ENCODE assay signal across 13 cellular contexts in the genomic region with DNA sequence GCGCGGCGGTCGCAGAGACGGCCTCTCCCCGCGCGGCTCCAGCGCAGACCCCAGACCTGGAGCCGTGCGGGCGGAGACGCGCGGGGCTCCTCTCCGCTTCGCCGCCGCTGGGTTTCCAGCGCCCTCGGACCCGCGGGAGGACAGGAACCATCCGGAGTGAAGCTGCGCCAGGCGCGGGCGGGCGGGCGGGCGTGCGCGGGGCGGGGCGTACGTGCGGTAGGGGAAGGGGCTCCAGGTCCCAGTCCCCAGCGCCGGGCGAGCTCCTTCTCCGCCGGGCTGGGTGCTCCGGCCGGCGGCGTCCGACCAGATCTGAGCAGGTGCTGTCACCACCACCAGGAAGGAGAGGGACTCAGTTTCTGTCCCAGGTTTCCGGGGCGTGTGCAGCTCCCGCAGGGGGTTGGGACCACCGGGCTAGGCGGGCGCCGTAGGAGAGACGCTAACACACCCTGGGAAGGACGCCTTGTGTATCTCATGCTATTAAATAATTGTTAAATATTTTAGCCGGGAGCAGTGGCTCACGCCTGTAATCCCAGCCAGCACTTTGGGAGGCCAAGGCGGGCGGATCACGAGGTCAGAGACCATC. TPM values are rescaled to one million over a fixed set of nuclear protein-coding genes. Genes with fewer than 3 reads are reported as not detected.
A peak's percentile ranks its signal among the peaks of the same experiment; 100 is the strongest.
DNase-seq lines count a peak whose midpoint lies in the region; ATAC-seq and TF ChIP-seq lines count a peak whose summit lies in the region.
"Had no signal": no experiment of that assay in that cellular context is flagged by ENCODE, and none has a peak within 500 bp of the region (broad histone marks: within the 10 kb centered on the region; RNA-seq: fewer than 3 reads in every experiment).

Gene CHRNA3, minus strand, starts transcription at position 158 of the 583 bp plus-strand sequence. CDS start 202 bp downstream, outside the sequence.

- in situ Hi-C loops in HAP-1 (cut with MboI; ENCODE audit: low sequenced_read_pairs): no loop called here

- H3K27me3 ChIP-seq in A673 (replicated peaks; ENCODE audit: insufficient read depth, low read depth, low read length, poor library complexity) (peaks cover 73% of the 10 kb centered on the region), HAP-1 (ENCODE audit: low read depth) (peaks cover 43% of the 10 kb centered on the region), dorsolateral prefrontal cortex (peaks cover 4 to 72% (median 54%) of the 10 kb centered on the region in 45 donors), neural cell (ENCODE audit: insufficient read depth, low read depth, low read length) (peaks cover 42% of the 10 kb centered on the region)

- intact Hi-C loops in A673 (cut with micrococcal nuclease; ENCODE audit: unreplicated experiment) (no loop called here), dorsolateral prefrontal cortex (cut with DNase I) (no loop called here)

- peak within 1 kb of the TSS; percentile 8 for H2AFZ ChIP-seq in neural cell (ENCODE audit: low read depth, low read length)

- H4K20me1 ChIP-seq in neural cell (ENCODE audit: insufficient read depth): no peaks in the 10 kb centered on the region

- DNase-seq in A673 (ENCODE audit: low spot score): no peak
- peak in 1 of 2 experiments; percentile 62 for DNase-seq in HAP-1 (ENCODE audit: low spot score in 2 of 2)
- no peak for DNase-seq in dorsolateral prefrontal cortex
- DNase-seq in dedifferentiated amniotic fluid mesenchymal stem cell (ENCODE audit: extremely low spot score): no peak
- no peak for DNase-seq in RKO (ENCODE audit: low spot score)
- no peak for DNase-seq in NCI-H1930 (lab: John Stamatoyannopoulos, UW)
- DNase-seq: GDM1; SIG-M5; stimulated activated CD4-positive, alpha-beta T cell treated with anti-CD3 and anti-CD28 coated beads, Interleukin-4, amount 100 ng/mL, for 4 hours had no signal

- no peaks in the 10 kb centered on the region for H3K36me3 ChIP-seq in A673 (ENCODE audit: insufficient read depth, low read length, poor library complexity, severe bottlenecking)
- H3K36me3 ChIP-seq in HAP-1 (replicated peaks): no peaks in the 10 kb centered on the region
- H3K36me3 ChIP-seq in neural cell (ENCODE audit: insufficient read depth, low read length): no peaks in the 10 kb centered on the region

- BruUV-seq in A673 (replicated peaks; lab: Mats Ljungman, UMichigan): no TSS peak

- H3K4me1 ChIP-seq in A673 (ENCODE audit: insufficient read depth, low read length, poor library complexity, severe bottlenecking) (no peaks in the 10 kb centered on the region), HAP-1 (peaks cover 4% of the 10 kb centered on the region; the same call in 1 of the 2 replicates)

- no peaks in the 10 kb centered on the region for H3F3A ChIP-seq in neural cell (ENCODE audit: insufficient read depth, low read length, poor library complexity, severe bottlenecking)

- peak within 1 kb of the TSS; percentile 24 for H3K4me3 ChIP-seq in A673 (ENCODE audit: low read depth, low read length, poor library complexity, severe bottlenecking)
- peak within 1 kb of the TSS; percentile 33 for H3K4me3 ChIP-seq in HAP-1
- H3K4me3 ChIP-seq in dorsolateral prefrontal cortex: peak within 1 kb of the TSS in 51 of 59 donors; percentile 4 to 63 (median 35)
- H3K4me3 ChIP-seq in neural cell (ENCODE audit: low read length): peak within 1 kb of the TSS; percentile 79

- H3K79me2 ChIP-seq in neural cell (replicated peaks; ENCODE audit: insufficient read depth, low read length): no peaks in the 10 kb centered on the region

- peak within 1 kb of the TSS; percentile 58 for H3K9ac ChIP-seq in neural cell (ENCODE audit: low read length)

- no peak for ATAC-seq in GM21825 (IDR thresholded peaks at IDR 0.05; ENCODE audit: unreplicated experiment)

- H3K9me2 ChIP-seq in neural cell (ENCODE audit: insufficient read depth, low read length): no peaks in the 10 kb centered on the region

- H3K4me2 ChIP-seq in neural cell (ENCODE audit: low read length): peak within 1 kb of the TSS; percentile 65

- H3K9me3 ChIP-seq in A673 (ENCODE audit: low read depth, low read length, poor library complexity, severe bottlenecking) (no peaks in the 10 kb centered on the region), HAP-1 (no peaks in the 10 kb centered on the region), neural cell (ENCODE audit: low read length) (no peaks in the 10 kb centered on the region)

- H3K27ac ChIP-seq in A673 (ENCODE audit: low read depth, low read length, poor library complexity, severe bottlenecking) (no peak within 1 kb of the TSS), dorsolateral prefrontal cortex (no peak within 1 kb of the TSS), neural cell (ENCODE audit: low read length) (no peak within 1 kb of the TSS)

- TF ChIP-seq CTCF in A673 (conservative IDR thresholded peaks at IDR 0.05; ENCODE audit: low read depth, low read length) (no peak), dorsolateral prefrontal cortex (IDR thresholded peaks at IDR 0.05 in 54 of 56, conservative IDR thresholded peaks at IDR 0.05 in 2 of 56; ENCODE audit: low read depth in 1 of 56, partially characterized antibody in 56 of 56) (no peak), neural cell (IDR thresholded peaks at IDR 0.05; ENCODE audit: poor library complexity, severe bottlenecking) (no peak)

- no peak for TF ChIP-seq EP300 in neural cell (conservative IDR thresholded peaks at IDR 0.05; ENCODE audit: poor library complexity, severe bottlenecking)

- peak; percentile 28 for TF ChIP-seq RAD21 in neural cell (conservative IDR thresholded peaks at IDR 0.05)

- CTCF ChIA-PET in A673 (lab: Charles Lee): interaction anchor here (0.6 kb wide), 1 partner anchor 15 kb away, joined by 4 read pairs; no protein-coding TSS in a partner anchor

- POLR2A ChIA-PET in A673 (lab: Charles Lee; ENCODE audit: low non-redundant PET): no interaction called here

TF ChIP-seq in neural cell, 6 proteins besides CTCF, POLR2A, EP300 and RAD21:
- TF ChIP-seq SMC3 (conservative IDR thresholded peaks at IDR 0.05; ENCODE audit: poor library complexity): peak; percentile 18
- TF ChIP-seq REST (IDR thresholded peaks at IDR 0.05; ENCODE audit: borderline replicate concordance): no peak
- TF ChIP-seq POLR2AphosphoS5 (IDR thresholded peaks at IDR 0.05): no peak
- TF ChIP-seq EZH2 (IDR thresholded peaks at IDR 0.05; ENCODE audit: borderline replicate concordance, insufficient read depth, low read length, poor library complexity, severe bottlenecking): no peak
- no peak for TF ChIP-seq TAF1 (IDR thresholded peaks at IDR 0.05; ENCODE audit: low read depth)
- TF ChIP-seq MXI1 (conservative IDR thresholded peaks at IDR 0.05; ENCODE audit: poor library complexity, severe bottlenecking): peak; percentile 43

RNA-seq across cellular contexts. Expression of gene CHRNA3, which starts in this region (rescaled TPM):
- total RNA-seq in A673 (2021): not detected in 2 replicates
- 1 to 10 TPM in 3 of 120 experiments, under 1 TPM in 34, not detected in 83; 0.14 to 1.7 (median 0.32) TPM for total RNA-seq in dorsolateral prefrontal cortex
- polyA plus RNA-seq in neural cell: 2.4 TPM in 2 replicates
- 1.7 and 2.2 TPM in 2 replicates for polyA minus RNA-seq in neural cell
- total RNA-seq: glomerular endothelial cell, HT1080 had no signal

Comparison
In these comparisons a context has a peak if more than half of its experiments do, and no peak if none do; other contexts are left out.
1. H3K4me3 ChIP-seq: peak in every context shown above with its lines; median percentile 79 in neural cell; 35 in dorsolateral prefrontal cortex; 33 in HAP-1; 24 in A673.